ENCODE assay signal across 7 cellular contexts in genomic region chr14:103103461-103104388, GRCh38. TPM values are rescaled to one million over a fixed set of nuclear protein-coding genes. Genes with fewer than 3 reads are reported as not detected.
A peak's percentile ranks its signal among the peaks of the same experiment; 100 is the strongest.
DNase-seq lines count a peak whose midpoint lies in the region; ATAC-seq lines count a peak whose summit lies in the region.

No MANE protein-coding gene starts in this region.

- no peak overlapping the region for H2BK5ac ChIP-seq in mesenchymal stem cell (ENCODE audit: low read depth, low read length, poor library complexity, severe bottlenecking)

- no peak overlapping the region for H4K8ac ChIP-seq in mesenchymal stem cell (ENCODE audit: low read length)

- no peak overlapping the region for H2BK120ac ChIP-seq in mesenchymal stem cell (ENCODE audit: low read depth, low read length)

- H3F3A ChIP-seq in GM23248 (ENCODE audit: insufficient read depth) = no peaks in the 10 kb centered on the region

- peaks cover 16% of the 10 kb centered on the region for H3K27me3 ChIP-seq in GM23248 (replicated peaks; ENCODE audit: insufficient read depth)
- peaks cover 0 to 32% of the 10 kb centered on the region in 2 experiments for H3K27me3 ChIP-seq in mesenchymal stem cell (ENCODE audit: control insufficient read depth in 1 of 2, insufficient read depth in 1 of 2, low read length in 2 of 2)

- H2AK5ac ChIP-seq in mesenchymal stem cell (ENCODE audit: low read length, severe bottlenecking) = no peak overlapping the region

- H3K9me3 ChIP-seq in GM23248 (ENCODE audit: low read depth) (no peaks in the 10 kb centered on the region), mesenchymal stem cell (ENCODE audit: control insufficient read depth, low read length) (no peaks in the 10 kb centered on the region)

- H3K9ac ChIP-seq in GM23248 (no peak overlapping the region), mesenchymal stem cell (ENCODE audit: low read length) (no peak overlapping the region)

- H3K4me1 ChIP-seq in GM23248 (ENCODE audit: insufficient read depth) (no peaks in the 10 kb centered on the region), mesenchymal stem cell (ENCODE audit: control insufficient read depth, insufficient read depth, low read depth, low read length) (peaks cover 26% of the 10 kb centered on the region)

- no peak for ATAC-seq in GM18861 (IDR thresholded peaks at IDR 0.05; ENCODE audit: unreplicated experiment)
- no peak for ATAC-seq in activated CD4-positive, CD25-positive, alpha-beta regulatory T cell treated with anti-CD3 and anti-CD28 coated beads, Interleukin-2, amount 50 U/mL, for 24 hours

- no peaks in the 10 kb centered on the region for H3K79me1 ChIP-seq in mesenchymal stem cell (replicated peaks; ENCODE audit: low read length, poor library complexity, severe bottlenecking)

- H3K27ac ChIP-seq in GM23248 (no peak overlapping the region), mesenchymal stem cell (ENCODE audit: low read length, poor library complexity, severe bottlenecking) (no peak overlapping the region)

- H2BK15ac ChIP-seq in mesenchymal stem cell (ENCODE audit: low read depth, poor library complexity, severe bottlenecking) = no peak overlapping the region

- no peak overlapping the region for H3K14ac ChIP-seq in mesenchymal stem cell (ENCODE audit: low read length in 2 of 2)

- WGBS in GM23248 (ENCODE audit: low coverage in 1 of 2, low lambda C conversion rate in 2 of 2, missing lambda C conversion rate in 2 of 2), 2 experiments = 11 to 31% methylated on average over 25 to 52 of the region's 68 CpGs
- WGBS in mesenchymal stem cell = 52% methylated on average over 65 of the region's 68 CpGs

- in situ Hi-C loops in GM23248 (cut with MboI) (no loop called here), T47D (cut with HindIII; ENCODE audit: low pct_unique_long_range_greater_than_20kb, low sequenced_read_pairs) (no loop called here)

- H3K4me2 ChIP-seq in GM23248 (ENCODE audit: unreplicated experiment) = no peak overlapping the region
- no peak overlapping the region for H3K4me2 ChIP-seq in mesenchymal stem cell (ENCODE audit: low read length, poor library complexity, severe bottlenecking)

- H3K9me2 ChIP-seq in GM23248 (ENCODE audit: insufficient read depth) = no peaks in the 10 kb centered on the region

- H3K79me2 ChIP-seq in GM23248 (ENCODE audit: insufficient read depth) = no peaks in the 10 kb centered on the region

- DNase-seq in GM23248 = peak; percentile 68
- DNase-seq in NCI-H2196 (lab: John Stamatoyannopoulos, UW; ENCODE audit: unreplicated experiment) = peak; percentile 59
- peak; percentile 72 to 82 for DNase-seq in T47D (ENCODE audit: low read depth in 1 of 2, low spot score in 1 of 2)
- peak; percentile 45 for DNase-seq in mesenchymal stem cell
- no peak for DNase-seq in T-helper 1 cell

- no peak overlapping the region for H3K23ac ChIP-seq in mesenchymal stem cell (ENCODE audit: low read length in 2 of 2)

- H4K91ac ChIP-seq in mesenchymal stem cell (ENCODE audit: low read length) = no peak overlapping the region

- no peaks in the 10 kb centered on the region for H3K36me3 ChIP-seq in GM23248 (ENCODE audit: low read depth)
- no peaks in the 10 kb centered on the region for H3K36me3 ChIP-seq in mesenchymal stem cell (ENCODE audit: control insufficient read depth in 1 of 2, insufficient read depth in 2 of 2, low read depth in 1 of 2, low read length in 2 of 2)

- no peak overlapping the region for H2AFZ ChIP-seq in GM23248
- H2AFZ ChIP-seq in mesenchymal stem cell (ENCODE audit: low read depth, low read length) = no peak overlapping the region

- H3K4me3 ChIP-seq in GM23248 = peak overlapping the region; percentile 23; the same call in 1 of the 2 replicates
- H3K4me3 ChIP-seq in mesenchymal stem cell (ENCODE audit: insufficient read depth in 1 of 2, low read depth in 1 of 2, low read length in 2 of 2) = peak overlapping the region in 1 of 2 experiments; percentile 54

- no peak overlapping the region for H2BK12ac ChIP-seq in mesenchymal stem cell (ENCODE audit: low read length in 2 of 2)

- no peak overlapping the region for H3K4ac ChIP-seq in mesenchymal stem cell (ENCODE audit: low read depth in 1 of 2, low read length in 2 of 2)

- no peak overlapping the region for H3K18ac ChIP-seq in mesenchymal stem cell (ENCODE audit: low read depth in 1 of 2, low read length in 2 of 2)

- no peaks in the 10 kb centered on the region for H4K20me1 ChIP-seq in GM23248 (ENCODE audit: insufficient read depth)

RNA-seq across cellular contexts. Expression of gene EXOC3L4, which starts 9.2 kb away (rescaled TPM):
- not detected in 2 replicates for total RNA-seq in GM23248 (2014; rRNA removed; shearing (Covaris generic))
- not detected in 2 replicates for polyA plus RNA-seq in GM23248 (2016; fragmentation: Nextera tagmentation; extraction: Ambion mirVana)
- not detected for polyA plus RNA-seq in mesenchymal stem cell (2013, experiment 1 of 2)
- 0.05 TPM for polyA plus RNA-seq in mesenchymal stem cell (2013, experiment 2 of 2)

RNA-seq across cellular contexts. Expression of gene TNFAIP2, which starts 19.5 kb away (rescaled TPM):
- total RNA-seq in GM23248 (2014; rRNA removed; shearing (Covaris generic)) = 45.0 and 51.8 TPM in 2 replicates
- 9.2 and 9.6 TPM in 2 replicates for polyA plus RNA-seq in GM23248 (2016; fragmentation: Nextera tagmentation; extraction: Ambion mirVana)
- polyA plus RNA-seq in mesenchymal stem cell (2013, experiment 1 of 2) = 29.2 TPM
- 27.7 TPM for polyA plus RNA-seq in mesenchymal stem cell (2013, experiment 2 of 2)

RNA-seq across cellular contexts. Expression of gene LBHD2, which starts 19.7 kb away (rescaled TPM):
- total RNA-seq in GM23248 (2014; rRNA removed; shearing (Covaris generic)) = not detected in 2 replicates
- polyA plus RNA-seq in GM23248 (2016; fragmentation: Nextera tagmentation; extraction: Ambion mirVana) = not detected in 2 replicates
- polyA plus RNA-seq in mesenchymal stem cell (2013, experiment 1 of 2) = not detected
- polyA plus RNA-seq in mesenchymal stem cell (2013, experiment 2 of 2) = not detected

RNA-seq across cellular contexts. Expression of gene CDC42BPB, which starts 46.4 kb away (rescaled TPM):
- total RNA-seq in GM23248 (2014; rRNA removed; shearing (Covaris generic)) = 94.5 and 106 TPM in 2 replicates
- polyA plus RNA-seq in GM23248 (2016; fragmentation: Nextera tagmentation; extraction: Ambion mirVana) = 10.3 and 13.0 TPM in 2 replicates
- 64.0 TPM for polyA plus RNA-seq in mesenchymal stem cell (2013, experiment 1 of 2)
- polyA plus RNA-seq in mesenchymal stem cell (2013, experiment 2 of 2) = 61.5 TPM

Comparison
In these comparisons a context has a peak if more than half of its experiments do, and no peak if none do; other contexts are left out.
1. DNase-seq: peak in GM23248 (single experiment), NCI-H2196 (single experiment), T47D (2 of 2) and mesenchymal stem cell (single experiment); none in T-helper 1 cell (0 of 5).